In the genomic region with DNA sequence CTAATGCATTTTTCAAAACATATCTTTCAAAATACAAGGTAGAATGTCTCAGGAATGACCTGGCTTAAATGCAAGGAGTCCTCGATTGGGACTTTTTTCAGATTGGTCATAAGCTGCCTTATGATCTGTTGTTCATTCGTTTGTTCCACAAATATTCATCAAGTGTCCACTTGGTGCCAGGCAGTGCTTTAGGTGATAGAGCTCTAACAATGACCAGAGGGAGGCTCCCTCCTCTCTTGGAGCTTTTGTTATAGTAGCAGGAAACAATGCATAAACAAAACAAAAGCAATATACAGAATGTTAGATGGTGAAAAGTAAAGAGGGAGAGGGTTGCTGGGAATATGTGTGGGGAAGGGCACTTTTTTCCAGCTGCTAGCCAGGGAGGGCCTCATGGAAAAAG, we compare ENCODE assay signal across 17 cellular contexts.
DNase-seq lines count a peak whose midpoint lies in the region; ATAC-seq and TF ChIP-seq lines count a peak whose summit lies in the region.
"Had no signal": no experiment of that assay in that cellular context is flagged by ENCODE, and none has a peak within 500 bp of the region (broad histone marks: within the 10 kb centered on the region; RNA-seq: fewer than 3 reads in every experiment).

No MANE protein-coding gene starts in this region.

- peaks cover 59% of the 10 kb centered on the region for H3K36me3 Mint-ChIP-seq in activated T-cell treated with anti-CD3 and anti-CD28 coated beads, Interleukin-2, amount 50 U/mL, for 24 hours (ENCODE audit: low read depth)
- H3K36me3 Mint-ChIP-seq in IgD-negative memory B cell, result peaks cover 16% of the 10 kb centered on the region
- H3K36me3 Mint-ChIP-seq in dendritic cell treated with granulocyte-macrophage colony-stimulating factor and Interleukin-4, amounts not matched to agents 40 ng/mL and 50 ng/mL, for 4 days (ENCODE audit: low read depth), result no peaks in the 10 kb centered on the region
- peaks cover 0 to 5% of the 10 kb centered on the region in 2 donors for H3K36me3 Mint-ChIP-seq in activated naive CD4-positive, alpha-beta T cell treated with anti-CD3 and anti-CD28 coated beads, Interleukin-2, amount 50 U/mL, for 72 hours
- peaks cover 4% of the 10 kb centered on the region for H3K36me3 Mint-ChIP-seq in T-helper 17 cell (ENCODE audit: low read depth)

- H3K9me3 Mint-ChIP-seq in activated T-cell treated with anti-CD3 and anti-CD28 coated beads, Interleukin-2, amount 50 U/mL, for 24 hours, result no peaks in the 10 kb centered on the region
- H3K9me3 Mint-ChIP-seq in IgD-negative memory B cell, result no peaks in the 10 kb centered on the region
- H3K9me3 Mint-ChIP-seq in dendritic cell treated with granulocyte-macrophage colony-stimulating factor and Interleukin-4, amounts not matched to agents 40 ng/mL and 50 ng/mL, for 4 days, result no peaks in the 10 kb centered on the region
- H3K9me3 Mint-ChIP-seq in activated naive CD4-positive, alpha-beta T cell treated with anti-CD3 and anti-CD28 coated beads, Interleukin-2, amount 50 U/mL, for 72 hours, result no peaks in the 10 kb centered on the region

- peaks cover 0 to 99% (median 11%) of the 10 kb centered on the region in 6 donors for H3K36me3 ChIP-seq in spleen
- H3K36me3 ChIP-seq: gastroesophageal sphincter had no signal

- intact Hi-C loops in dendritic cell treated with granulocyte-macrophage colony-stimulating factor and Interleukin-4, amounts not matched to agents 40 ng/mL and 50 ng/mL, for 4 days (cut with micrococcal nuclease), result no loop called here
- intact Hi-C loops in spleen (cut with DNase I; ENCODE audit: low total_unique reads), result no loop called here

- peaks cover 13 to 59% (median 38%) of the 10 kb centered on the region in 6 donors for H3K4me1 ChIP-seq in spleen
- H3K4me1 ChIP-seq: gastroesophageal sphincter had no signal

- H3K27me3 Mint-ChIP-seq in activated T-cell treated with anti-CD3 and anti-CD28 coated beads, Interleukin-2, amount 50 U/mL, for 24 hours, result no peaks in the 10 kb centered on the region
- H3K27me3 Mint-ChIP-seq in IgD-negative memory B cell, result no peaks in the 10 kb centered on the region
- no peaks in the 10 kb centered on the region for H3K27me3 Mint-ChIP-seq in dendritic cell treated with granulocyte-macrophage colony-stimulating factor and Interleukin-4, amounts not matched to agents 40 ng/mL and 50 ng/mL, for 4 days
- no peaks in the 10 kb centered on the region for H3K27me3 Mint-ChIP-seq in T-helper 17 cell
- H3K27me3 Mint-ChIP-seq: activated naive CD8-positive, alpha-beta T cell had no signal

- no peak for DNase-seq in activated T-cell treated with anti-CD3 and anti-CD28 coated beads, Interleukin-2, amount 50 U/mL, for 24 hours
- no peak for DNase-seq in activated T-cell treated with anti-CD3 and anti-CD28 coated beads, Interleukin-2, amount 50 U/mL, for 1 hour
- DNase-seq in spleen (no peak), T-helper 17 cell (no peak), NCI-H1694 treated with DMSO at 0.1 percent for 48 hours (lab: John Stamatoyannopoulos, UW) (no peak)
- no peak for DNase-seq in activated naive CD4-positive, alpha-beta T cell treated with anti-CD3 and anti-CD28 coated beads, Interleukin-2, amount 50 U/mL, for 72 hours (ENCODE audit: low spot score in 2 of 2)
- DNase-seq: activated CD4-positive, CD25-positive, alpha-beta regulatory T cell treated with anti-CD3 and anti-CD28 coated beads, Interleukin-2, amount 50 U/mL, for 72 hours; COR-L47; NCI-H1105; NCI-H526; occipital lobe; PC-3 had no signal

- peak overlapping the region; percentile 32 to 82 (median 75) for H3K27ac ChIP-seq in spleen
- H3K27ac ChIP-seq: gastroesophageal sphincter had no signal

- peak in 2 of 11 experiments; percentile 27 to 30 for TF ChIP-seq CTCF in spleen (IDR thresholded peaks at IDR 0.05 in 8 of 11, conservative IDR thresholded peaks at IDR 0.05 in 3 of 11)

- H3K4me3 Mint-ChIP-seq in activated T-cell treated with anti-CD3 and anti-CD28 coated beads, Interleukin-2, amount 50 U/mL, for 24 hours, result no peak overlapping the region
- peak overlapping the region in 3 of 4 donors; percentile 42 to 88 (median 84) for H3K4me3 Mint-ChIP-seq in IgD-negative memory B cell
- no peak overlapping the region for H3K4me3 Mint-ChIP-seq in dendritic cell treated with granulocyte-macrophage colony-stimulating factor and Interleukin-4, amounts not matched to agents 40 ng/mL and 50 ng/mL, for 4 days
- no peak overlapping the region for H3K4me3 Mint-ChIP-seq in T-helper 17 cell
- H3K4me3 Mint-ChIP-seq: activated naive CD8-positive, alpha-beta T cell had no signal

- ATAC-seq in activated naive CD4-positive, alpha-beta T cell treated with anti-CD3 and anti-CD28 coated beads, Interleukin-2, amount 50 U/mL, for 72 hours, result no peak
- ATAC-seq in T-helper 17 cell, result no peak
- ATAC-seq: gastroesophageal sphincter, PC-3, sciatic nerve had no signal

- H3K27me3 ChIP-seq in spleen (replicated peaks in 1 of 7), result no peaks in the 10 kb centered on the region
- H3K27me3 ChIP-seq: gastroesophageal sphincter had no signal

- no peak for TF ChIP-seq POLR2A in spleen (IDR thresholded peaks at IDR 0.05)

- WGBS in spleen, 5 donors, result 38 to 72% (median 70%) methylated on average over 2 of the region's 2 CpGs

- H3K27ac Mint-ChIP-seq in activated T-cell treated with anti-CD3 and anti-CD28 coated beads, Interleukin-2, amount 50 U/mL, for 24 hours, result peak overlapping the region; percentile 72
- H3K27ac Mint-ChIP-seq in IgD-negative memory B cell (peak overlapping the region; percentile 1 to 89 (median 63)), T-helper 17 cell (no peak overlapping the region)
- H3K27ac Mint-ChIP-seq in dendritic cell treated with granulocyte-macrophage colony-stimulating factor and Interleukin-4, amounts not matched to agents 40 ng/mL and 50 ng/mL, for 4 days, result peak overlapping the region; percentile 19
- H3K27ac Mint-ChIP-seq in activated naive CD4-positive, alpha-beta T cell treated with anti-CD3 and anti-CD28 coated beads, Interleukin-2, amount 50 U/mL, for 72 hours, result peak overlapping the region in 1 of 2 donors; percentile 24

- H3K4me3 ChIP-seq in spleen, result peak overlapping the region in 1 of 8 donors; percentile 11
- H3K4me3 ChIP-seq: gastroesophageal sphincter had no signal

- H3K9me3 ChIP-seq in spleen (peaks cover 0 to 3% (median 0%) of the 10 kb centered on the region in 8 donors), T-helper 17 cell (ENCODE audit: control insufficient read depth, low read length, poor library complexity, severe bottlenecking) (no peaks in the 10 kb centered on the region)
- H3K9me3 ChIP-seq: gastroesophageal sphincter had no signal

- H3K4me1 Mint-ChIP-seq in activated T-cell treated with anti-CD3 and anti-CD28 coated beads, Interleukin-2, amount 50 U/mL, for 24 hours (ENCODE audit: low read depth), result peaks cover 13% of the 10 kb centered on the region
- H3K4me1 Mint-ChIP-seq in IgD-negative memory B cell (peaks cover 19 to 29% (median 27%) of the 10 kb centered on the region in 3 donors), T-helper 17 cell (peaks cover 15% of the 10 kb centered on the region)
- H3K4me1 Mint-ChIP-seq in dendritic cell treated with granulocyte-macrophage colony-stimulating factor and Interleukin-4, amounts not matched to agents 40 ng/mL and 50 ng/mL, for 4 days (ENCODE audit: low read depth), result peaks cover 35% of the 10 kb centered on the region

Comparison
In these comparisons a context has a peak if more than half of its experiments do, and no peak if none do; other contexts are left out.
1. H3K4me3 Mint-ChIP-seq: peak in IgD-negative memory B cell (3 of 4); none in activated T-cell treated with anti-CD3 and anti-CD28 coated beads, Interleukin-2, amount 50 U/mL, for 24 hours (single experiment), dendritic cell treated with granulocyte-macrophage colony-stimulating factor and Interleukin-4, amounts not matched to agents 40 ng/mL and 50 ng/mL, for 4 days (single experiment) and T-helper 17 cell (single experiment).